In genomic region chr2:195473802-195474201, GRCh38 we compare ENCODE assay signal across 17 cellular contexts.
DNase-seq lines count a peak whose midpoint lies in the region; ATAC-seq and TF ChIP-seq lines count a peak whose summit lies in the region.
"Had no signal": no experiment of that assay in that cellular context is flagged by ENCODE, and none has a peak within 500 bp of the region (broad histone marks: within the 10 kb centered on the region; RNA-seq: fewer than 3 reads in every experiment).

No MANE protein-coding gene starts in this region.

- H3K4me3 ChIP-seq in cardiac muscle cell = no peak overlapping the region
- H3K4me3 ChIP-seq in Loucy (ENCODE audit: low read length, poor library complexity, severe bottlenecking) = no peak overlapping the region
- H3K4me3 ChIP-seq in naive thymus-derived CD4-positive, alpha-beta T cell (ENCODE audit: low read length) = no peak overlapping the region
- no peak overlapping the region for H3K4me3 ChIP-seq in OCI-LY7 (ENCODE audit: low read depth, low read length, poor library complexity, severe bottlenecking)
- H3K4me3 ChIP-seq: BLaER1 had no signal

- H3K27ac ChIP-seq in cardiac muscle cell (peak overlapping the region; percentile 36), OCI-LY7 (ENCODE audit: low read depth, low read length, poor library complexity, severe bottlenecking) (no peak overlapping the region)
- H3K27ac ChIP-seq in naive thymus-derived CD4-positive, alpha-beta T cell (ENCODE audit: low read depth, low read length) = no peak overlapping the region
- H3K27ac ChIP-seq: 22Rv1, BLaER1 had no signal

- H3K4me2 ChIP-seq in Loucy (ENCODE audit: low read depth, low read length, poor library complexity, severe bottlenecking) (peak overlapping the region; percentile 59), OCI-LY7 (ENCODE audit: low read length) (no peak overlapping the region)

- H3K27ac Mint-ChIP-seq in naive thymus-derived CD4-positive, alpha-beta T cell = peak overlapping the region in 2 of 9 donors; percentile 6 to 76
- H3K27ac Mint-ChIP-seq: CD4-positive, alpha-beta T cell; HFFc6 had no signal

- TF ChIP-seq CTCF in cardiac muscle cell (IDR thresholded peaks at IDR 0.05; ENCODE audit: low read depth, low read length) (no peak), Loucy (conservative IDR thresholded peaks at IDR 0.05; ENCODE audit: low read length) (no peak), OCI-LY7 (conservative IDR thresholded peaks at IDR 0.05; ENCODE audit: low read length) (no peak)

- H3K79me2 ChIP-seq in Loucy (ENCODE audit: insufficient read depth, low read length) (no peaks in the 10 kb centered on the region), OCI-LY7 (ENCODE audit: insufficient read depth, low read depth, low read length) (no peaks in the 10 kb centered on the region)

- no peak overlapping the region for H2AFZ ChIP-seq in Loucy (ENCODE audit: low read length)
- no peak overlapping the region for H2AFZ ChIP-seq in OCI-LY7 (ENCODE audit: low read length)

- H3K27me3 ChIP-seq in cardiac muscle cell = no peaks in the 10 kb centered on the region
- no peaks in the 10 kb centered on the region for H3K27me3 ChIP-seq in Loucy (ENCODE audit: insufficient read depth, low read length, poor library complexity, severe bottlenecking)
- H3K27me3 ChIP-seq in naive thymus-derived CD4-positive, alpha-beta T cell (ENCODE audit: control insufficient read depth in 2 of 2, insufficient read depth in 2 of 2, low read length in 2 of 2) = no peaks in the 10 kb centered on the region
- H3K27me3 ChIP-seq: BLaER1 had no signal

- H3K9me2 ChIP-seq in Loucy (replicated peaks; ENCODE audit: low read depth, low read length) (no peaks in the 10 kb centered on the region; the same call in 1 of the 2 replicates), OCI-LY7 (ENCODE audit: insufficient read depth, low read length) (no peaks in the 10 kb centered on the region)

- H3K36me3 ChIP-seq in cardiac muscle cell (no peaks in the 10 kb centered on the region), Loucy (ENCODE audit: insufficient read depth, low read length) (no peaks in the 10 kb centered on the region), OCI-LY7 (ENCODE audit: insufficient read depth, low read length) (no peaks in the 10 kb centered on the region)
- H3K36me3 ChIP-seq in naive thymus-derived CD4-positive, alpha-beta T cell (ENCODE audit: control insufficient read depth in 2 of 3, insufficient read depth in 3 of 3, low read length in 3 of 3) = no peaks in the 10 kb centered on the region
- H3K36me3 ChIP-seq: BLaER1 had no signal

- CTCF ChIA-PET in naive thymus-derived CD4-positive, alpha-beta T cell (lab: Charles Lee) = interaction anchor here (0.6 kb wide), 1 partner anchor 24 kb away, joined by 3 read pairs; no protein-coding TSS in a partner anchor
- CTCF ChIA-PET in OCI-LY7 (lab: Charles Lee; ENCODE audit: unreplicated experiment) = interaction anchor here (0.6 kb wide), 1 partner anchor 11 kb away, joined by 3 read pairs; no protein-coding TSS in a partner anchor

- peaks cover 0 to 22% (median 5%) of the 10 kb centered on the region in 5 donors for H3K36me3 Mint-ChIP-seq in naive thymus-derived CD4-positive, alpha-beta T cell

- POLR2A ChIA-PET in naive thymus-derived CD4-positive, alpha-beta T cell (lab: Charles Lee) = interaction anchor here (0.6 kb wide), 1 partner anchor 1979 kb away, joined by 3 read pairs; the partner anchor contains the start of gene COQ10B
- POLR2A ChIA-PET in OCI-LY7 (lab: Charles Lee) = interaction anchor here (0.5 to 2.1 kb wide), 4 partner anchors 11 to 21 kb away, joined by 3 to 6 read pairs (median 3); no protein-coding TSS in a partner anchor

- BruUV-seq in OCI-LY7 (replicated peaks; lab: Mats Ljungman, UMichigan) = no TSS peak

- H3F3A ChIP-seq in Loucy (ENCODE audit: low read depth) = no peaks in the 10 kb centered on the region

- H3K9me3 Mint-ChIP-seq in naive thymus-derived CD4-positive, alpha-beta T cell = peaks cover 0 to 14% (median 0%) of the 10 kb centered on the region in 11 donors

- no peaks in the 10 kb centered on the region for H4K20me1 ChIP-seq in Loucy (ENCODE audit: insufficient read depth, low read length, poor library complexity, severe bottlenecking)
- H4K20me1 ChIP-seq in OCI-LY7 (ENCODE audit: insufficient read depth, low read length) = no peaks in the 10 kb centered on the region
- H4K20me1 ChIP-seq: BLaER1 had no signal

- no peak for ATAC-seq in Right ventricle myocardium superior (ENCODE audit: poor library complexity)
- ATAC-seq in naive thymus-derived CD4-positive, alpha-beta T cell = peak; percentile 20

- H3K4me1 ChIP-seq in cardiac muscle cell (ENCODE audit: low read depth) = peaks cover 31% of the 10 kb centered on the region
- H3K4me1 ChIP-seq in Loucy (ENCODE audit: insufficient read depth, low read length, poor library complexity, severe bottlenecking) = peaks cover 63% of the 10 kb centered on the region
- H3K4me1 ChIP-seq in naive thymus-derived CD4-positive, alpha-beta T cell (ENCODE audit: control insufficient read depth in 2 of 2, insufficient read depth in 2 of 2, low read length in 2 of 2) = peaks cover 6 to 8% of the 10 kb centered on the region in 2 donors
- H3K4me1 ChIP-seq in OCI-LY7 (ENCODE audit: insufficient read depth, low read length, poor library complexity, severe bottlenecking) = peaks cover 35% of the 10 kb centered on the region

- no peak overlapping the region for H3K4me3 Mint-ChIP-seq in naive thymus-derived CD4-positive, alpha-beta T cell
- H3K4me3 Mint-ChIP-seq: CD4-positive, alpha-beta T cell; HFFc6 had no signal

- H3K9ac ChIP-seq in Loucy (ENCODE audit: low read depth, low read length, poor library complexity, severe bottlenecking) = no peak overlapping the region
- H3K9ac ChIP-seq: BLaER1 had no signal

- intact Hi-C loops in Right ventricle myocardium superior (cut with DNase I) (no loop called here), posterior cingulate gyrus (cut with DNase I) (no loop called here), OCI-LY7 (cut with micrococcal nuclease; ENCODE audit: unreplicated experiment) (no loop called here)
- intact Hi-C loops in naive thymus-derived CD4-positive, alpha-beta T cell (cut with micrococcal nuclease) = loop anchor here in 1 of 2 donors (5.0 kb wide), 1 partner anchor 87 kb away; no protein-coding TSS in a partner anchor

- H3K9me3 ChIP-seq in cardiac muscle cell (ENCODE audit: low read depth) (no peaks in the 10 kb centered on the region), Loucy (ENCODE audit: insufficient read depth, low read depth, low read length) (no peaks in the 10 kb centered on the region), OCI-LY7 (ENCODE audit: low read length) (peaks cover 4% of the 10 kb centered on the region; the same call in 1 of the 2 replicates)
- H3K9me3 ChIP-seq in naive thymus-derived CD4-positive, alpha-beta T cell (ENCODE audit: control insufficient read depth in 2 of 3, low read length in 3 of 3) = no peaks in the 10 kb centered on the region

- H3K4me1 Mint-ChIP-seq in naive thymus-derived CD4-positive, alpha-beta T cell = peaks cover 3 to 28% (median 23%) of the 10 kb centered on the region in 7 donors

- DNase-seq in cardiac muscle cell (ENCODE audit: low read depth in 1 of 2, low spot score in 1 of 2) (no peak), Right ventricle myocardium superior (no peak), posterior cingulate gyrus (no peak), OCI-LY7 (ENCODE audit: low spot score) (no peak), COLO829 (ENCODE audit: low spot score) (no peak), RKO (ENCODE audit: low spot score) (no peak)
- no peak for DNase-seq in naive thymus-derived CD4-positive, alpha-beta T cell
- DNase-seq: AML-193; CD4-positive, alpha-beta T cell; DMS79; EL; HCEC 1CT; HFFc6; Karpas-422 had no signal

- no peaks in the 10 kb centered on the region for H3K27me3 Mint-ChIP-seq in naive thymus-derived CD4-positive, alpha-beta T cell
- H3K27me3 Mint-ChIP-seq: CD4-positive, alpha-beta T cell had no signal
